In the genomic region with DNA sequence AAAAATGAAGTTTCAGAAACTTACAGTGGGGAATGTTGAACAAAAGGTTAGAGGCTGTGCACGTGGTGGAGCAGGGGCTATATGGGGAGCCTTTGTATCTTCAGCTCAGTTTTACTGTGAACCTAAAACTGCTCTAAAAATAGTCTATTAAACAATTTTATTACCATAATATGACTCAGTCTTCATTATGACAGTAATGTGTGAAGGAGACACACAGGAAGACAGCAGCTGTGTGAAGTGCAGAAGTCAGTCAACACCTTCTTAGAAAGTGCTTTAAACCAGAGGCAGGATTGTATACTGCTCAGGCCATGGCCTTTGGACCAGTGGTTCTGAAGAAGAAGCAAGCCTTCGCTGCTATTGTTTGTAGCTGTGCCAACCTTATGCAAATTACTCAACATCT, we compare ENCODE assay signal across 10 cellular contexts.
A peak's percentile ranks its signal among the peaks of the same experiment; 100 is the strongest.
DNase-seq lines count a peak whose midpoint lies in the region; ATAC-seq and TF ChIP-seq lines count a peak whose summit lies in the region.
"Had no signal": no experiment of that assay in that cellular context is flagged by ENCODE, and none has a peak within 500 bp of the region (broad histone marks: within the 10 kb centered on the region; RNA-seq: fewer than 3 reads in every experiment).

No MANE protein-coding gene starts in this region.

- H3K79me2 ChIP-seq in GM23248 (ENCODE audit: insufficient read depth): peaks cover 91% of the 10 kb centered on the region
- no peaks in the 10 kb centered on the region for H3K79me2 ChIP-seq in PC-3 (ENCODE audit: low read length)

- H3K4me1 ChIP-seq in GM23248 (ENCODE audit: insufficient read depth) (peaks cover 26% of the 10 kb centered on the region), PC-3 (ENCODE audit: insufficient read depth, low read length) (peaks cover 14% of the 10 kb centered on the region), muscle layer of colon (ENCODE audit: insufficient read depth, low read length) (peaks cover 65% of the 10 kb centered on the region), upper lobe of left lung (peaks cover 10 to 29% (median 17%) of the 10 kb centered on the region in 4 donors), Peyer's patch (peaks cover 0 to 23% (median 0%) of the 10 kb centered on the region in 4 donors)

- intact Hi-C loops in PC-3 (cut with micrococcal nuclease) (no loop called here), left colon (cut with DNase I, micrococcal nuclease) (no loop called here)

- H3K27ac ChIP-seq in GM23248 (no peak overlapping the region), PC-3 (ENCODE audit: low read length) (no peak overlapping the region), muscle layer of colon (ENCODE audit: low read depth, low read length) (peak overlapping the region; percentile 52), upper lobe of left lung (no peak overlapping the region), Peyer's patch (no peak overlapping the region)

- H3F3A ChIP-seq in GM23248 (ENCODE audit: insufficient read depth): peaks cover 15% of the 10 kb centered on the region
- no peaks in the 10 kb centered on the region for H3F3A ChIP-seq in PC-3 (ENCODE audit: low read length, unreplicated experiment)

- 50 to 56% methylated on average over 2 of the region's 2 CpGs for WGBS in GM23248 (ENCODE audit: low coverage in 1 of 2, low lambda C conversion rate in 2 of 2, missing lambda C conversion rate in 2 of 2), 2 experiments
- 68 to 69% methylated on average over 2 of the region's 2 CpGs for WGBS in upper lobe of left lung, 2 donors

- BruUV-seq in PC-3 (replicated peaks; lab: Mats Ljungman, UMichigan): no TSS peak

- POLR2A ChIA-PET in PC-3 (lab: Charles Lee; ENCODE audit: unreplicated experiment): no interaction called here

- TF ChIP-seq CTCF in PC-3 (conservative IDR thresholded peaks at IDR 0.05; ENCODE audit: low read depth, low read length) (no peak), upper lobe of left lung (IDR thresholded peaks at IDR 0.05) (no peak), Peyer's patch (IDR thresholded peaks at IDR 0.05) (no peak)

- no peaks in the 10 kb centered on the region for H3K9me3 ChIP-seq in GM23248 (ENCODE audit: low read depth)
- H3K9me3 ChIP-seq in PC-3 (ENCODE audit: low read length): no peaks in the 10 kb centered on the region
- no peaks in the 10 kb centered on the region for H3K9me3 ChIP-seq in muscle layer of colon (ENCODE audit: low read length)
- H3K9me3 ChIP-seq in upper lobe of left lung: no peaks in the 10 kb centered on the region
- H3K9me3 ChIP-seq in Peyer's patch: no peaks in the 10 kb centered on the region

- ATAC-seq in GM18858 (IDR thresholded peaks at IDR 0.05; ENCODE audit: unreplicated experiment) (peak; percentile 79), PC-3 (peak; percentile 48; the same call in 1 of the 2 replicates), left colon (no peak), upper lobe of left lung (ENCODE audit: low FRiP score in 2 of 2) (no peak)

- no peaks in the 10 kb centered on the region for H3K27me3 ChIP-seq in GM23248 (replicated peaks; ENCODE audit: insufficient read depth)
- no peaks in the 10 kb centered on the region for H3K27me3 ChIP-seq in PC-3 (ENCODE audit: low read length)
- no peaks in the 10 kb centered on the region for H3K27me3 ChIP-seq in muscle layer of colon (ENCODE audit: control insufficient read depth in 1 of 2, insufficient read depth in 2 of 2, low read length in 2 of 2)
- H3K27me3 ChIP-seq in upper lobe of left lung: no peaks in the 10 kb centered on the region
- no peaks in the 10 kb centered on the region for H3K27me3 ChIP-seq in Peyer's patch

- no peak for TF ChIP-seq EP300 in upper lobe of left lung (IDR thresholded peaks at IDR 0.05)

- H3K9ac ChIP-seq in GM23248 (no peak overlapping the region), PC-3 (ENCODE audit: low read length) (no peak overlapping the region), muscle layer of colon (ENCODE audit: low read length) (no peak overlapping the region)

- H3K9me2 ChIP-seq in GM23248 (ENCODE audit: insufficient read depth): no peaks in the 10 kb centered on the region
- no peaks in the 10 kb centered on the region for H3K9me2 ChIP-seq in PC-3 (replicated peaks; ENCODE audit: low read length)

- no peak for TF ChIP-seq POLR2A in upper lobe of left lung (IDR thresholded peaks at IDR 0.05)
- no peak for TF ChIP-seq POLR2A in Peyer's patch (IDR thresholded peaks at IDR 0.05)

- in situ Hi-C loops in GM23248 (cut with MboI): no loop called here

- H3K36me3 ChIP-seq in GM23248 (ENCODE audit: low read depth) (no peaks in the 10 kb centered on the region), PC-3 (ENCODE audit: low read depth, low read length) (no peaks in the 10 kb centered on the region), muscle layer of colon (ENCODE audit: insufficient read depth, low read length) (peaks cover 3% of the 10 kb centered on the region), upper lobe of left lung (no peaks in the 10 kb centered on the region), Peyer's patch (peaks cover 0 to 5% (median 0%) of the 10 kb centered on the region in 3 donors)

- no peaks in the 10 kb centered on the region; the same call in 1 of the 2 replicates for H4K20me1 ChIP-seq in GM23248 (ENCODE audit: insufficient read depth)
- no peaks in the 10 kb centered on the region for H4K20me1 ChIP-seq in PC-3 (ENCODE audit: low read length)

- DNase-seq in GM23248 (peak; percentile 34), PC-3 (no peak), left colon (no peak), upper lobe of left lung (no peak), Peyer's patch (no peak)
- DNase-seq in stimulated activated CD4-positive, alpha-beta T cell treated with anti-CD3 and anti-CD28 coated beads, Interleukin-4, amount 100 ng/mL, for 24 hours: no peak
- DNase-seq: activated naive CD4-positive, alpha-beta T cell; NCI-H2081 treated with DMSO at 0.1 percent for 48 hours had no signal

- H2AFZ ChIP-seq in GM23248 (no peak overlapping the region), PC-3 (ENCODE audit: low read length) (no peak overlapping the region)

- CTCF ChIA-PET in PC-3 (lab: Charles Lee): interaction anchor here (1.1 kb wide), 1 partner anchor 45 kb away, joined by 3 read pairs; no protein-coding TSS in a partner anchor

- H3K4me2 ChIP-seq in GM23248 (ENCODE audit: unreplicated experiment): peak overlapping the region; percentile 12
- H3K4me2 ChIP-seq in PC-3 (ENCODE audit: low read length): no peak overlapping the region

- no peak overlapping the region for H3K4me3 ChIP-seq in GM23248
- no peak overlapping the region for H3K4me3 ChIP-seq in PC-3 (ENCODE audit: low read length)
- no peak overlapping the region for H3K4me3 ChIP-seq in muscle layer of colon (ENCODE audit: low read depth in 1 of 2, low read length in 2 of 2)
- H3K4me3 ChIP-seq in upper lobe of left lung: no peak overlapping the region
- H3K4me3 ChIP-seq in Peyer's patch: no peak overlapping the region

Comparison
In these comparisons a context has a peak if more than half of its experiments do, and no peak if none do; other contexts are left out.
1. ATAC-seq: peak in GM18858 (single experiment) and PC-3 (single experiment); none in left colon (single experiment) and upper lobe of left lung (0 of 2).